Comparison of ENCODE assay signal across 1 cellular context in genomic region chr22:20953668-20954500, GRCh38.
A peak's percentile ranks its signal among the peaks of the same experiment; 100 is the strongest.
TF ChIP-seq lines count a peak whose summit lies in the region.

No MANE protein-coding gene starts in this region.

TF ChIP-seq in HEK293, 187 proteins besides CTCF, POLR2A, EP300 and RAD21 (continued from another document):
- TF ChIP-seq, protein P1, sequence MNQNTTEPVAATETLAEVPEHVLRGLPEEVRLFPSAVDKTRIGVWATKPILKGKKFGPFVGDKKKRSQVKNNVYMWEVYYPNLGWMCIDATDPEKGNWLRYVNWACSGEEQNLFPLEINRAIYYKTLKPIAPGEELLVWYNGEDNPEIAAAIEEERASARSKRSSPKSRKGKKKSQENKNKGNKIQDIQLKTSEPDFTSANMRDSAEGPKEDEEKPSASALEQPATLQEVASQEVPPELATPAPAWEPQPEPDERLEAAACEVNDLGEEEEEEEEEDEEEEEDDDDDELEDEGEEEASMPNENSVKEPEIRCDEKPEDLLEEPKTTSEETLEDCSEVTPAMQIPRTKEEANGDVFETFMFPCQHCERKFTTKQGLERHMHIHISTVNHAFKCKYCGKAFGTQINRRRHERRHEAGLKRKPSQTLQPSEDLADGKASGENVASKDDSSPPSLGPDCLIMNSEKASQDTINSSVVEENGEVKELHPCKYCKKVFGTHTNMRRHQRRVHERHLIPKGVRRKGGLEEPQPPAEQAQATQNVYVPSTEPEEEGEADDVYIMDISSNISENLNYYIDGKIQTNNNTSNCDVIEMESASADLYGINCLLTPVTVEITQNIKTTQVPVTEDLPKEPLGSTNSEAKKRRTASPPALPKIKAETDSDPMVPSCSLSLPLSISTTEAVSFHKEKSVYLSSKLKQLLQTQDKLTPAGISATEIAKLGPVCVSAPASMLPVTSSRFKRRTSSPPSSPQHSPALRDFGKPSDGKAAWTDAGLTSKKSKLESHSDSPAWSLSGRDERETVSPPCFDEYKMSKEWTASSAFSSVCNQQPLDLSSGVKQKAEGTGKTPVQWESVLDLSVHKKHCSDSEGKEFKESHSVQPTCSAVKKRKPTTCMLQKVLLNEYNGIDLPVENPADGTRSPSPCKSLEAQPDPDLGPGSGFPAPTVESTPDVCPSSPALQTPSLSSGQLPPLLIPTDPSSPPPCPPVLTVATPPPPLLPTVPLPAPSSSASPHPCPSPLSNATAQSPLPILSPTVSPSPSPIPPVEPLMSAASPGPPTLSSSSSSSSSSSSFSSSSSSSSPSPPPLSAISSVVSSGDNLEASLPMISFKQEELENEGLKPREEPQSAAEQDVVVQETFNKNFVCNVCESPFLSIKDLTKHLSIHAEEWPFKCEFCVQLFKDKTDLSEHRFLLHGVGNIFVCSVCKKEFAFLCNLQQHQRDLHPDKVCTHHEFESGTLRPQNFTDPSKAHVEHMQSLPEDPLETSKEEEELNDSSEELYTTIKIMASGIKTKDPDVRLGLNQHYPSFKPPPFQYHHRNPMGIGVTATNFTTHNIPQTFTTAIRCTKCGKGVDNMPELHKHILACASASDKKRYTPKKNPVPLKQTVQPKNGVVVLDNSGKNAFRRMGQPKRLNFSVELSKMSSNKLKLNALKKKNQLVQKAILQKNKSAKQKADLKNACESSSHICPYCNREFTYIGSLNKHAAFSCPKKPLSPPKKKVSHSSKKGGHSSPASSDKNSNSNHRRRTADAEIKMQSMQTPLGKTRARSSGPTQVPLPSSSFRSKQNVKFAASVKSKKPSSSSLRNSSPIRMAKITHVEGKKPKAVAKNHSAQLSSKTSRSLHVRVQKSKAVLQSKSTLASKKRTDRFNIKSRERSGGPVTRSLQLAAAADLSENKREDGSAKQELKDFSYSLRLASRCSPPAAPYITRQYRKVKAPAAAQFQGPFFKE (tag by site-specific recombination; IDR thresholded peaks at IDR 0.05; ENCODE audit: borderline replicate concordance): no peak
- TF ChIP-seq, protein P2, sequence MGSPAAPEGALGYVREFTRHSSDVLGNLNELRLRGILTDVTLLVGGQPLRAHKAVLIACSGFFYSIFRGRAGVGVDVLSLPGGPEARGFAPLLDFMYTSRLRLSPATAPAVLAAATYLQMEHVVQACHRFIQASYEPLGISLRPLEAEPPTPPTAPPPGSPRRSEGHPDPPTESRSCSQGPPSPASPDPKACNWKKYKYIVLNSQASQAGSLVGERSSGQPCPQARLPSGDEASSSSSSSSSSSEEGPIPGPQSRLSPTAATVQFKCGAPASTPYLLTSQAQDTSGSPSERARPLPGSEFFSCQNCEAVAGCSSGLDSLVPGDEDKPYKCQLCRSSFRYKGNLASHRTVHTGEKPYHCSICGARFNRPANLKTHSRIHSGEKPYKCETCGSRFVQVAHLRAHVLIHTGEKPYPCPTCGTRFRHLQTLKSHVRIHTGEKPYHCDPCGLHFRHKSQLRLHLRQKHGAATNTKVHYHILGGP (tag by site-specific recombination; IDR thresholded peaks at IDR 0.05): peak; percentile 94
